8 cellular contexts compared by ENCODE assay signal in the genomic region with DNA sequence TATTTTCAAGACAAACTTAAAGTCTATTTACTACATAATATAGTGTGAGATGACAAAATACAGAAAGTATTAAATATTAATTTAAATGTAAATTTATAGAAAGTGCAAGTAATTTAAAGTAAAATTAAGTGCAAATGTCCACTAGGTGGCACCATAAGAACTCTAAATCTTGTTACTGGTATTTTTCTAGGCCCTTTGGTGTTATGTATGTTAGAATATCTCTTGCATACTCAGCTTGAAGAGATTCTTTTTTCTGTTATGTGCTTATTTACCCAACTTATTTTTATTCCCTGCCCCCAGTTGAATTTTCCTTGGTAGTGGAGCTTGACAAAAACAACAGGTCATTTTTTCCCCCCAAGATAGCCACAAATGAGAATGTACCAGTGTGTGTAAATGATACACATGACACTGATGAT.
A peak's percentile ranks its signal among the peaks of the same experiment; 100 is the strongest.
DNase-seq lines count a peak whose midpoint lies in the region; ATAC-seq, FAIRE-seq and TF ChIP-seq lines count a peak whose summit lies in the region.

No MANE protein-coding gene starts in this region.

- H3K9me3 ChIP-seq in small intestine (ENCODE audit: control insufficient read depth, low read depth), result no peaks in the 10 kb centered on the region

- peak; percentile 64 for TF ChIP-seq CTCF in D721Med (IDR thresholded peaks at IDR 0.05; ENCODE audit: insufficient read depth, missing control alignments)
- TF ChIP-seq CTCF in LNCaP clone FGC (IDR thresholded peaks at IDR 0.05; ENCODE audit: control insufficient read depth, extremely low read depth, insufficient read depth), result peak; percentile 28; the same call in 1 of the 2 replicates

- ATAC-seq in HG03565 (IDR thresholded peaks at IDR 0.05; ENCODE audit: unreplicated experiment), result no peak

- FAIRE-seq in D721Med (lab: Jason Lieb, UNC), result peak; percentile 89
- peak; percentile 57 for FAIRE-seq in small intestine (lab: Jason Lieb, UNC)

- H3K4me1 ChIP-seq in small intestine (ENCODE audit: control insufficient read depth in 2 of 2, insufficient read depth in 1 of 2, low read depth in 1 of 2, low read length in 1 of 2), result peaks cover 0 to 4% of the 10 kb centered on the region in 2 donors

- no peak for DNase-seq in D721Med (ENCODE audit: insufficient read length, low spot score)
- DNase-seq in LNCaP clone FGC (ENCODE audit: low read depth), result no peak
- DNase-seq in RPMI8226, result peak; percentile 60
- DNase-seq in fibroblast of peridontal ligament (ENCODE audit: extremely low read depth), result peak; percentile 80
- peak; percentile 52 for DNase-seq in small intestine
- DNase-seq in activated naive CD4-positive, alpha-beta T cell treated with anti-CD3 and anti-CD28 coated beads, Interleukin-2, amount 50 U/mL, for 16 hours, result no peak
- no peak for DNase-seq in hepatic stellate cell (ENCODE audit: low spot score)

- no peaks in the 10 kb centered on the region for H3K27me3 ChIP-seq in small intestine (ENCODE audit: control insufficient read depth in 2 of 2, insufficient read depth in 2 of 2, low read length in 2 of 2)

- H3K36me3 ChIP-seq in small intestine (ENCODE audit: control insufficient read depth in 2 of 2, insufficient read depth in 2 of 2, low read length in 2 of 2), result no peaks in the 10 kb centered on the region

- H3K4me3 ChIP-seq in LNCaP clone FGC (ENCODE audit: low read depth, low read length) (no peak overlapping the region), small intestine (ENCODE audit: low read depth in 1 of 2, low read length in 2 of 2) (no peak overlapping the region)

- H3K27ac ChIP-seq in small intestine (ENCODE audit: low read depth in 1 of 2, low read length in 1 of 2), result no peak overlapping the region

Comparison
In these comparisons a context has a peak if more than half of its experiments do, and no peak if none do; other contexts are left out.
1. DNase-seq: peak in RPMI8226 (single experiment), fibroblast of peridontal ligament (single experiment) and small intestine (single experiment); none in D721Med (single experiment), LNCaP clone FGC (single experiment), activated naive CD4-positive, alpha-beta T cell treated with anti-CD3 and anti-CD28 coated beads, Interleukin-2, amount 50 U/mL, for 16 hours (single experiment) and hepatic stellate cell (single experiment).